Comparison of ENCODE assay signal across 10 cellular contexts in the genomic region with DNA sequence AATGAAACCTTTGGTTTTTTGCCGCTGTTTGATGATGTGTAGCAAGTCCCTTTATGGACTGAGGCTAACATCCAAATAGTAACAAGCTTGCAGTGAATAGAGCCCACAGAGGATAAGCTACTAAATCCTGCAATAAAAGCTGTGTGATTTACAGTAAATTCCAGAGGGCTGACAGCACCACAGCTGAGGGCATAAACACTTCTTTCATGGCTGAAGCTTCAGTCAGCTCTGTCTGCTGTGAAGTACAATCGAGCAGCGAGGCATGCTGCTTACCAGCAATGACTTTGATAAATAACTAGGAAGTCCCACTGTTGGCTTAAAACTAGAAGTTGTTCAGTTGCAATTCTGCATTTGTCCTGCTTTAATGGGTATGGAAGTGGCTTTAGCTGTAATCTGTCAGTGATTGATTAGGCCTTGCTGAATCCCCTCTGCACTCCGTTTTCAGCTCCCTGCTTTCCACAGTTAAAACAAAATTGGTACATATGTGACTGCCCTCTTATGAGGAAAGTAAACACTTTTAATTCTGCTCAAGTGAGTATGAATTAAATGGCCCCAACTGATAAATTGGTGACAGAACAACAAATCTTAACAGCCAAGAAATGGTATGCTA.
A peak's percentile ranks its signal among the peaks of the same experiment; 100 is the strongest.
DNase-seq lines count a peak whose midpoint lies in the region; ATAC-seq and TF ChIP-seq lines count a peak whose summit lies in the region.
"Had no signal": no experiment of that assay in that cellular context is flagged by ENCODE, and none has a peak within 500 bp of the region (broad histone marks: within the 10 kb centered on the region; RNA-seq: fewer than 3 reads in every experiment).

No MANE protein-coding gene starts in this region.

- peak; percentile 87 for ATAC-seq in Panc1
- peak; percentile 67 for ATAC-seq in sciatic nerve
- ATAC-seq in activated CD4-positive, alpha-beta T cell treated with anti-CD3 and anti-CD28 coated beads for 36 hours = no peak
- ATAC-seq: GM12878 had no signal

- no peaks in the 10 kb centered on the region for H3K36me3 ChIP-seq in HAP-1 (replicated peaks)
- H3K36me3 ChIP-seq in Panc1 (ENCODE audit: control insufficient read depth, insufficient read depth, low read length) = no peaks in the 10 kb centered on the region
- H3K36me3 ChIP-seq: Peyer's patch had no signal

- H3K4me3 Mint-ChIP-seq in activated CD4-positive, alpha-beta T cell treated with anti-CD3 and anti-CD28 coated beads, Interleukin-2, amount 10 ng/mL, durations not matched to agents 24 days and 14 days = no peak overlapping the region
- no peak overlapping the region for H3K4me3 Mint-ChIP-seq in activated CD4-positive, alpha-beta T cell treated with anti-CD3 and anti-CD28 coated beads for 36 hours

- H3K27ac Mint-ChIP-seq in activated CD4-positive, alpha-beta T cell treated with anti-CD3 and anti-CD28 coated beads, Interleukin-2, amount 10 ng/mL, durations not matched to agents 24 days and 14 days = no peak overlapping the region
- no peak overlapping the region for H3K27ac Mint-ChIP-seq in activated CD4-positive, alpha-beta T cell treated with anti-CD3 and anti-CD28 coated beads for 36 hours

- intact Hi-C loops in Panc1 (cut with micrococcal nuclease; ENCODE audit: unreplicated experiment) (no loop called here), sciatic nerve (cut with DNase I) (no loop called here)
- intact Hi-C loops in activated CD4-positive, alpha-beta T cell treated with anti-CD3 and anti-CD28 coated beads, Interleukin-2, amount 10 ng/mL, durations not matched to agents 24 days and 14 days (cut with micrococcal nuclease) = no loop called here
- intact Hi-C loops in activated CD4-positive, alpha-beta T cell treated with anti-CD3 and anti-CD28 coated beads for 36 hours (cut with DNase I, micrococcal nuclease) = no loop called here

- no peaks in the 10 kb centered on the region for H3K27me3 ChIP-seq in HAP-1 (ENCODE audit: low read depth)
- no peaks in the 10 kb centered on the region for H3K27me3 ChIP-seq in Panc1 (ENCODE audit: control insufficient read depth, insufficient read depth, low read length)
- H3K27me3 ChIP-seq: Peyer's patch had no signal

- H3K4me1 Mint-ChIP-seq in activated CD4-positive, alpha-beta T cell treated with anti-CD3 and anti-CD28 coated beads, Interleukin-2, amount 10 ng/mL, durations not matched to agents 24 days and 14 days = no peaks in the 10 kb centered on the region
- no peaks in the 10 kb centered on the region for H3K4me1 Mint-ChIP-seq in activated CD4-positive, alpha-beta T cell treated with anti-CD3 and anti-CD28 coated beads for 36 hours

- no peak overlapping the region for H3K4me3 ChIP-seq in HAP-1
- 0 out of 4 replicates have a peak overlapping the region, but pooled peaks of 1 of the 2 experiments have one; percentile 1 for H3K4me3 ChIP-seq in Panc1 (ENCODE audit: low read depth in 2 of 2, low read length in 2 of 2)
- H3K4me3 ChIP-seq: GM12878, Peyer's patch had no signal

- DNase-seq in HAP-1 (ENCODE audit: low spot score in 2 of 2) = peak; percentile 80 to 95
- no peak for DNase-seq in Panc1 (ENCODE audit: low read depth, low spot score)
- peak; percentile 29 for DNase-seq in globus pallidus (ENCODE audit: low spot score)
- DNase-seq in sciatic nerve (ENCODE audit: low spot score) = no peak
- no peak for DNase-seq in activated CD4-positive, alpha-beta T cell treated with anti-CD3 and anti-CD28 coated beads, Interleukin-2, amount 10 ng/mL, durations not matched to agents 24 days and 14 days
- DNase-seq in activated CD4-positive, alpha-beta T cell treated with anti-CD3 and anti-CD28 coated beads for 36 hours = no peak
- DNase-seq in NCI-H1105 (lab: John Stamatoyannopoulos, UW) = no peak
- DNase-seq: Peyer's patch had no signal

- no peak for TF ChIP-seq CTCF in Panc1 (IDR thresholded peaks at IDR 0.05)

- H3K4me1 ChIP-seq in HAP-1 (peaks cover 20% of the 10 kb centered on the region), Panc1 (ENCODE audit: control insufficient read depth, insufficient read depth, low read length) (peaks cover 20% of the 10 kb centered on the region)
- H3K4me1 ChIP-seq: Peyer's patch had no signal

- H3K27ac ChIP-seq in Panc1 (ENCODE audit: low read length) = peak overlapping the region; percentile 74
- H3K27ac ChIP-seq: KMS-11, Peyer's patch had no signal

- no peaks in the 10 kb centered on the region for H3K27me3 Mint-ChIP-seq in activated CD4-positive, alpha-beta T cell treated with anti-CD3 and anti-CD28 coated beads, Interleukin-2, amount 10 ng/mL, durations not matched to agents 24 days and 14 days
- peaks cover 2% of the 10 kb centered on the region for H3K27me3 Mint-ChIP-seq in activated CD4-positive, alpha-beta T cell treated with anti-CD3 and anti-CD28 coated beads for 36 hours

- in situ Hi-C loops in HAP-1 (cut with MboI; ENCODE audit: low sequenced_read_pairs) (no loop called here), Panc1 (cut with HindIII; ENCODE audit: low pct_unique_long_range_greater_than_20kb, low sequenced_read_pairs) (no loop called here)

- CTCF ChIA-PET in Panc1 (lab: Charles Lee) = no interaction called here
- CTCF ChIA-PET in activated CD4-positive, alpha-beta T cell treated with anti-CD3 and anti-CD28 coated beads for 36 hours (lab: Charles Lee) = interaction anchor here (0.5 kb wide), 1 partner anchor 10 kb away, joined by 4 read pairs; no protein-coding TSS in a partner anchor

- H3K36me3 Mint-ChIP-seq in activated CD4-positive, alpha-beta T cell treated with anti-CD3 and anti-CD28 coated beads, Interleukin-2, amount 10 ng/mL, durations not matched to agents 24 days and 14 days (ENCODE audit: low read depth) = no peaks in the 10 kb centered on the region
- H3K36me3 Mint-ChIP-seq in activated CD4-positive, alpha-beta T cell treated with anti-CD3 and anti-CD28 coated beads for 36 hours (ENCODE audit: low read depth) = no peaks in the 10 kb centered on the region

- no peaks in the 10 kb centered on the region for H3K9me3 Mint-ChIP-seq in activated CD4-positive, alpha-beta T cell treated with anti-CD3 and anti-CD28 coated beads, Interleukin-2, amount 10 ng/mL, durations not matched to agents 24 days and 14 days
- peaks cover 4% of the 10 kb centered on the region for H3K9me3 Mint-ChIP-seq in activated CD4-positive, alpha-beta T cell treated with anti-CD3 and anti-CD28 coated beads for 36 hours (ENCODE audit: low read depth)

- H3K9me3 ChIP-seq in HAP-1 (no peaks in the 10 kb centered on the region), Panc1 (ENCODE audit: control insufficient read depth, insufficient read depth, low read depth, low read length) (no peaks in the 10 kb centered on the region)
- H3K9me3 ChIP-seq: Peyer's patch had no signal

- no TSS peak for BruUV-seq in Panc1 (replicated peaks; lab: Mats Ljungman, UMichigan)

- POLR2A ChIA-PET in Panc1 (lab: Charles Lee) = no interaction called here
- POLR2A ChIA-PET in activated CD4-positive, alpha-beta T cell treated with anti-CD3 and anti-CD28 coated beads for 36 hours (lab: Charles Lee) = no interaction called here

Comparison
In these comparisons a context has a peak if more than half of its experiments do, and no peak if none do; other contexts are left out.
1. DNase-seq: peak in HAP-1 (2 of 2) and globus pallidus (single experiment); none in Panc1 (single experiment), sciatic nerve (single experiment), activated CD4-positive, alpha-beta T cell treated with anti-CD3 and anti-CD28 coated beads, Interleukin-2, amount 10 ng/mL, durations not matched to agents 24 days and 14 days (single experiment), activated CD4-positive, alpha-beta T cell treated with anti-CD3 and anti-CD28 coated beads for 36 hours (single experiment) and NCI-H1105 (single experiment).